27 cellular contexts compared by ENCODE assay signal in the genomic region with DNA sequence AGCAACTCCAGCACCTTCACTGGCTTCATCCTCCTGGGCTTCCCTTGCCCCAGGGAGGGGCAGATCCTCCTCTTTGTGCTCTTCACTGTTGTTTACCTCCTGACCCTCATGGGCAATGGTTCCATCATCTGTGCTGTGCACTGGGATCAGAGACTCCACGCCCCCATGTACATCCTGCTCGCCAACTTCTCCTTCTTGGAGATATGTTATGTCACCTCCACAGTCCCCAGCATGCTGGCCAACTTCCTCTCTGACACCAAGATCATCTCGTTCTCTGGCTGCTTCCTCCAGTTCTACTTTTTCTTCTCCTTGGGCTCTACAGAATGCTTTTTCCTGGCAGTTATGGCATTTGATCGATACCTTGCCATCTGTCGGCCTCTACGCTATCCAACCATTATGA. TPM values are rescaled to one million over a fixed set of nuclear protein-coding genes. Genes with fewer than 3 reads are reported as not detected.
"Had no signal": no experiment of that assay in that cellular context is flagged by ENCODE, and none has a peak within 500 bp of the region (broad histone marks: within the 10 kb centered on the region; RNA-seq: fewer than 3 reads in every experiment).

No MANE protein-coding gene starts in this region.

- H3K36me3 ChIP-seq: neural progenitor cell, sigmoid colon, transverse colon, vagina had no signal

- H3K4me3 ChIP-seq: neural progenitor cell, sigmoid colon, smooth muscle cell, transverse colon, vagina had no signal

- ATAC-seq: activated naive CD4-positive, alpha-beta T cell treated with anti-CD3 and anti-CD28 coated beads, Interleukin-2, amount 50 U/mL, for 72 hours; activated T-helper 17 cell treated with anti-CD3 and anti-CD28 coated beads, Interleukin-2, amount 50 U/mL, for 72 hours; foreskin keratinocyte; naive thymus-derived CD8-positive, alpha-beta T cell; stimulated activated naive B cell treated with anti-CD40 and anti-IgM and Interleukin-4, amounts not matched to agents 10 μg/mL and 1 μg/mL and 100 μg/mL, for 72 hours had no signal

- DNase-seq: activated CD4-positive, alpha-beta T cell treated with anti-CD3 and anti-CD28 coated beads for 1 hour; activated CD8-positive, alpha-beta memory T cell treated with anti-CD3 and anti-CD28 coated beads, Interleukin-2, amount 50 U/mL, for 4 hours; activated T-cell treated with anti-CD3 and anti-CD28 coated beads, Interleukin-2, amount 50 U/mL, for 24 hours; aorta; foreskin keratinocyte; kidney; naive thymus-derived CD8-positive, alpha-beta T cell; sigmoid colon; stimulated activated CD4-positive, alpha-beta T cell treated with anti-CD3 and anti-CD28 coated beads, Interleukin-15, amount 100 ng/mL, for 24 hours; stimulated activated CD8-positive, alpha-beta memory T cell treated with anti-CD3 and anti-CD28 coated beads, Interleukin-4, amount 100 ng/mL, for 48 hours; stimulated activated naive B cell treated with anti-CD40 and anti-IgM and Interleukin-4, amounts not matched to agents 10 μg/mL and 1 μg/mL and 100 μg/mL, for 72 hours; transverse colon had no signal

- H3K27ac Mint-ChIP-seq: activated naive CD4-positive, alpha-beta T cell treated with anti-CD3 and anti-CD28 coated beads, Interleukin-2, amount 50 U/mL, for 72 hours; activated T-cell treated with anti-CD3 and anti-CD28 coated beads, Interleukin-2, amount 50 U/mL, for 24 hours; activated T-helper 17 cell treated with anti-CD3 and anti-CD28 coated beads, Interleukin-2, amount 50 U/mL, for 72 hours; brain; mesothelial cell of epicardium; naive thymus-derived CD8-positive, alpha-beta T cell; neural progenitor cell; stimulated activated naive B cell treated with anti-CD40 and anti-IgM and Interleukin-4, amounts not matched to agents 10 μg/mL and 1 μg/mL and 100 μg/mL, for 72 hours had no signal

- H3K9me3 Mint-ChIP-seq: activated naive CD4-positive, alpha-beta T cell treated with anti-CD3 and anti-CD28 coated beads, Interleukin-2, amount 50 U/mL, for 72 hours; activated T-cell treated with anti-CD3 and anti-CD28 coated beads, Interleukin-2, amount 50 U/mL, for 24 hours; activated T-helper 17 cell treated with anti-CD3 and anti-CD28 coated beads, Interleukin-2, amount 50 U/mL, for 72 hours; naive thymus-derived CD8-positive, alpha-beta T cell; stimulated activated naive B cell treated with anti-CD40 and anti-IgM and Interleukin-4, amounts not matched to agents 10 μg/mL and 1 μg/mL and 100 μg/mL, for 72 hours had no signal

- H3K9me3 ChIP-seq: sigmoid colon, transverse colon, vagina had no signal

- H3K36me3 Mint-ChIP-seq: activated naive CD4-positive, alpha-beta T cell treated with anti-CD3 and anti-CD28 coated beads, Interleukin-2, amount 50 U/mL, for 72 hours; brain; mesothelial cell of epicardium; naive thymus-derived CD8-positive, alpha-beta T cell; neural progenitor cell; stimulated activated naive B cell treated with anti-CD40 and anti-IgM and Interleukin-4, amounts not matched to agents 10 μg/mL and 1 μg/mL and 100 μg/mL, for 72 hours had no signal

- H3K4me1 Mint-ChIP-seq: activated T-helper 17 cell treated with anti-CD3 and anti-CD28 coated beads, Interleukin-2, amount 50 U/mL, for 72 hours; brain; mesothelial cell of epicardium; neural progenitor cell; stimulated activated naive B cell treated with anti-CD40 and anti-IgM and Interleukin-4, amounts not matched to agents 10 μg/mL and 1 μg/mL and 100 μg/mL, for 72 hours had no signal

- H3K27ac ChIP-seq: foreskin keratinocyte, neural progenitor cell, sigmoid colon, transverse colon, vagina had no signal

- H3K4me3 Mint-ChIP-seq: activated T-cell treated with anti-CD3 and anti-CD28 coated beads, Interleukin-2, amount 50 U/mL, for 24 hours; activated T-helper 17 cell treated with anti-CD3 and anti-CD28 coated beads, Interleukin-2, amount 50 U/mL, for 72 hours; brain; mesothelial cell of epicardium; naive thymus-derived CD8-positive, alpha-beta T cell; neural progenitor cell; stimulated activated naive B cell treated with anti-CD40 and anti-IgM and Interleukin-4, amounts not matched to agents 10 μg/mL and 1 μg/mL and 100 μg/mL, for 72 hours had no signal

- H3K4me1 ChIP-seq: foreskin keratinocyte, neural progenitor cell, sigmoid colon, transverse colon, vagina had no signal

- H3K27me3 ChIP-seq: foreskin keratinocyte, neural progenitor cell, sigmoid colon, transverse colon, vagina had no signal

RNA-seq across cellular contexts. Expression of gene OR11G2, which starts 6.8 kb away (rescaled TPM):
- total RNA-seq: activated naive CD4-positive, alpha-beta T cell treated with anti-CD3 and anti-CD28 coated beads, Interleukin-2, amount 50 U/mL, for 72 hours; activated T-helper 17 cell treated with anti-CD3 and anti-CD28 coated beads, Interleukin-2, amount 50 U/mL, for 72 hours; aorta; cardiac septum; chondrocyte; epithelial cell of proximal tubule; foreskin keratinocyte; kidney; lung microvascular endothelial cell; mesothelial cell of epicardium; naive thymus-derived CD8-positive, alpha-beta T cell; omental fat pad; posterior vena cava; renal cortical epithelial cell; sigmoid colon; smooth muscle cell; temporal lobe; transverse colon; vagina had no signal

RNA-seq across cellular contexts. Expression of gene OR11H6, which starts 26.1 kb away (rescaled TPM):
- total RNA-seq: activated naive CD4-positive, alpha-beta T cell treated with anti-CD3 and anti-CD28 coated beads, Interleukin-2, amount 50 U/mL, for 72 hours; activated T-helper 17 cell treated with anti-CD3 and anti-CD28 coated beads, Interleukin-2, amount 50 U/mL, for 72 hours; aorta; cardiac septum; chondrocyte; epithelial cell of proximal tubule; foreskin keratinocyte; kidney; lung microvascular endothelial cell; mesothelial cell of epicardium; naive thymus-derived CD8-positive, alpha-beta T cell; omental fat pad; posterior vena cava; renal cortical epithelial cell; sigmoid colon; smooth muscle cell; temporal lobe; transverse colon; vagina had no signal

RNA-seq across cellular contexts. Expression of gene OR11H7, which starts 31.3 kb away (rescaled TPM):
- total RNA-seq: activated naive CD4-positive, alpha-beta T cell treated with anti-CD3 and anti-CD28 coated beads, Interleukin-2, amount 50 U/mL, for 72 hours; activated T-helper 17 cell treated with anti-CD3 and anti-CD28 coated beads, Interleukin-2, amount 50 U/mL, for 72 hours; aorta; cardiac septum; chondrocyte; epithelial cell of proximal tubule; foreskin keratinocyte; kidney; lung microvascular endothelial cell; mesothelial cell of epicardium; naive thymus-derived CD8-positive, alpha-beta T cell; omental fat pad; posterior vena cava; renal cortical epithelial cell; sigmoid colon; smooth muscle cell; temporal lobe; transverse colon; vagina had no signal

RNA-seq across cellular contexts. Expression of gene OR11H4, which starts 41.6 kb away (rescaled TPM):
- total RNA-seq: activated naive CD4-positive, alpha-beta T cell treated with anti-CD3 and anti-CD28 coated beads, Interleukin-2, amount 50 U/mL, for 72 hours; activated T-helper 17 cell treated with anti-CD3 and anti-CD28 coated beads, Interleukin-2, amount 50 U/mL, for 72 hours; aorta; cardiac septum; chondrocyte; epithelial cell of proximal tubule; foreskin keratinocyte; kidney; lung microvascular endothelial cell; mesothelial cell of epicardium; naive thymus-derived CD8-positive, alpha-beta T cell; omental fat pad; posterior vena cava; renal cortical epithelial cell; sigmoid colon; smooth muscle cell; temporal lobe; transverse colon; vagina had no signal

RNA-seq across cellular contexts. Expression of gene OR4N5, which starts 58.8 kb away (rescaled TPM):
- total RNA-seq: activated naive CD4-positive, alpha-beta T cell treated with anti-CD3 and anti-CD28 coated beads, Interleukin-2, amount 50 U/mL, for 72 hours; activated T-helper 17 cell treated with anti-CD3 and anti-CD28 coated beads, Interleukin-2, amount 50 U/mL, for 72 hours; aorta; cardiac septum; chondrocyte; epithelial cell of proximal tubule; foreskin keratinocyte; kidney; lung microvascular endothelial cell; mesothelial cell of epicardium; naive thymus-derived CD8-positive, alpha-beta T cell; omental fat pad; posterior vena cava; renal cortical epithelial cell; sigmoid colon; smooth muscle cell; temporal lobe; transverse colon; vagina had no signal
